ENCODE assay signal across 1 cellular context in the genomic region with DNA sequence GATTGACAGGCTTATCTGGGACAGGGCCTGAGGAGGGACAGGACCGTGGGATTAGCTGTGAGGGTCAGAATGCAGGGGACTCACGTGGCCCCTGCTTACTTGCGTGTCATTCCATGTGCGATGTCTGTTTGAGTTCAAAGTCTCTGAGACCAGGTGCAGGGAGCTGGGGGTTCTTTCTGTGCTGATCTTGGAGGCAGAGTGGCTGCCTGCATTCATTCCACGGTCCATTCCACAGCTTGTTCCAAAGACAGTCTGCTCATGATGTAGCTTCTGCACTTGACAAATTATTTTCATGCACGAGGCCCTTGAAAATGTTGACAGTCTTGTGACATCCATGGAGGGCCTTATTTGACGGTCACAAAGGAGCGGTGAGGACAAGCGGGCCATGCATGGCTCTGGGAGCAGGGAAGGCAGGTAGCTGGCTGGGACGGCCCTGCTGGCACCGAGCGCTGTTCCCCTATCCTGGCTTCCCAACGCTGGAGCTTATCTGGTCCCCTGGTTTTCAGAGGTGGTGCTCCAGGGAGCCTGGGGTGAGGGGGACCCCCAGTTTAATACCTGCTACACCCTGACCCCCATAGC.
A peak's percentile ranks its signal among the peaks of the same experiment; 100 is the strongest.
TF ChIP-seq lines count a peak whose summit lies in the region.

No MANE protein-coding gene starts in this region.

TF ChIP-seq in HepG2, 621 proteins besides CTCF, POLR2A, EP300 and RAD21 (continued from another document):
- TF ChIP-seq, protein P1, sequence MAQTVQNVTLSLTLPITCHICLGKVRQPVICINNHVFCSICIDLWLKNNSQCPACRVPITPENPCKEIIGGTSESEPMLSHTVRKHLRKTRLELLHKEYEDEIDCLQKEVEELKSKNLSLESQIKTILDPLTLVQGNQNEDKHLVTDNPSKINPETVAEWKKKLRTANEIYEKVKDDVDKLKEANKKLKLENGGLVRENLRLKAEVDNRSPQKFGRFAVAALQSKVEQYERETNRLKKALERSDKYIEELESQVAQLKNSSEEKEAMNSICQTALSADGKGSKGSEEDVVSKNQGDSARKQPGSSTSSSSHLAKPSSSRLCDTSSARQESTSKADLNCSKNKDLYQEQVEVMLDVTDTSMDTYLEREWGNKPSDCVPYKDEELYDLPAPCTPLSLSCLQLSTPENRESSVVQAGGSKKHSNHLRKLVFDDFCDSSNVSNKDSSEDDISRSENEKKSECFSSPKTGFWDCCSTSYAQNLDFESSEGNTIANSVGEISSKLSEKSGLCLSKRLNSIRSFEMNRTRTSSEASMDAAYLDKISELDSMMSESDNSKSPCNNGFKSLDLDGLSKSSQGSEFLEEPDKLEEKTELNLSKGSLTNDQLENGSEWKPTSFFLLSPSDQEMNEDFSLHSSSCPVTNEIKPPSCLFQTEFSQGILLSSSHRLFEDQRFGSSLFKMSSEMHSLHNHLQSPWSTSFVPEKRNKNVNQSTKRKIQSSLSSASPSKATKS (CRISPR knock-in tag; IDR thresholded peaks at IDR 0.05): no peak; the same call in 1 of the 2 replicates
- TF ChIP-seq THAP11 (CRISPR knock-in tag; IDR thresholded peaks at IDR 0.05): peak; percentile 79
- peak; percentile 57; the same call in 1 of the 2 replicates for TF ChIP-seq TOPORS (CRISPR knock-in tag; IDR thresholded peaks at IDR 0.05)
